In genomic region chr17:1783834-1784611, GRCh38 we compare ENCODE assay signal across 1 cellular context.
A peak's percentile ranks its signal among the peaks of the same experiment; 100 is the strongest.
TF ChIP-seq lines count a peak whose summit lies in the region.

No MANE protein-coding gene starts in this region.

TF ChIP-seq in GM12878, 131 proteins besides CTCF, POLR2A, EP300 and RAD21:
- TF ChIP-seq SREBF1 (IDR thresholded peaks at IDR 0.05; ENCODE audit: low read length) (no peak), HDAC2 (IDR thresholded peaks at IDR 0.05) (no peak), REST (IDR thresholded peaks at IDR 0.05; ENCODE audit: low read depth, low read length) (no peak), BRCA1 (IDR thresholded peaks at IDR 0.05; ENCODE audit: low read depth, low read length) (no peak), MAX (IDR thresholded peaks at IDR 0.05; ENCODE audit: low read depth, low read length) (no peak), SMC3 (IDR thresholded peaks at IDR 0.05; ENCODE audit: borderline replicate concordance, low read length) (peak; percentile 79), ZBTB11 (CRISPR knock-in tag; IDR thresholded peaks at IDR 0.05) (no peak), HDAC6 (IDR thresholded peaks at IDR 0.05; ENCODE audit: unreplicated experiment) (no peak)
